ENCODE assay signal across 8 cellular contexts in genomic region chr17:28760987-28761562, GRCh38. TPM values are rescaled to one million over a fixed set of nuclear protein-coding genes. Genes with fewer than 3 reads are reported as not detected.
DNase-seq lines count a peak whose midpoint lies in the region; ATAC-seq, FAIRE-seq and TF ChIP-seq lines count a peak whose summit lies in the region.

No MANE protein-coding gene starts in this region.

- DNase-seq in Ammon's horn (ENCODE audit: low spot score) = peak; percentile 70
- DNase-seq in NB4 (ENCODE audit: low read depth) = peak; percentile 72
- DNase-seq in GM12878 (ENCODE audit: low read depth, low spot score) = no peak
- DNase-seq in left colon = peak; percentile 65 to 77
- DNase-seq in HPDE6-E6E7 (ENCODE audit: extremely low spot score) = no peak

- H3K4me2 ChIP-seq in GM12878 (ENCODE audit: control insufficient read depth, insufficient read depth) = no peak overlapping the region

- no TSS peak for BruUV-seq in GM12878 (replicated peaks; lab: Mats Ljungman, UMichigan)

- H3K4me1 ChIP-seq in GM12878 (ENCODE audit: control insufficient read depth, insufficient read depth, low read length) = peaks cover 15% of the 10 kb centered on the region

- no peaks in the 10 kb centered on the region for H3K27me3 ChIP-seq in GM12878 (replicated peaks in 1 of 2; ENCODE audit: control insufficient read depth in 2 of 2, insufficient read depth in 2 of 2, low read length in 1 of 2)

- in situ Hi-C loops in GM12878 (cut with MboI) = no loop called here

- no peak overlapping the region for H3K4me3 ChIP-seq in NB4 (ENCODE audit: low read depth, low read length)
- no peak overlapping the region for H3K4me3 ChIP-seq in GM12878

- intact Hi-C loops in GM12878 (cut with micrococcal nuclease; ENCODE audit: unreplicated experiment) = loop anchor here (5.0 kb wide), 2 partner anchors 46 to 81 kb away; partner anchors contain the start of gene FAM222B
- intact Hi-C loops in left colon (cut with DNase I, micrococcal nuclease) = loop anchor here in 1 of 2 donors (10.0 kb wide), 2 partner anchors 134 to 164 kb away; partner anchors contain the start of gene FLOT2

- no peak for FAIRE-seq in GM12878 (lab: Jason Lieb, UNC)

- no peak overlapping the region for H2AFZ ChIP-seq in GM12878 (ENCODE audit: control insufficient read depth, low read depth, low read length)

- no peak for TF ChIP-seq EP300 in GM12878 (IDR thresholded peaks at IDR 0.05; ENCODE audit: borderline replicate concordance in 1 of 2, control insufficient read depth in 1 of 2, low read depth in 2 of 2, low read length in 2 of 2)

- TF ChIP-seq RAD21 in GM12878 (IDR thresholded peaks at IDR 0.05; ENCODE audit: insufficient read depth, low read depth, low read length) = no peak

- H3K9me3 ChIP-seq in GM12878 (replicated peaks; ENCODE audit: control insufficient read depth, insufficient read depth, low read length) = no peaks in the 10 kb centered on the region

- H3K79me2 ChIP-seq in GM12878 (ENCODE audit: control insufficient read depth, insufficient read depth, low read length) = no peaks in the 10 kb centered on the region

- WGBS in GM12878 (ENCODE audit: insufficient coverage, insufficient replicate concordance, low lambda C conversion rate, missing lambda C conversion rate) = 58% methylated on average over 7 of the region's 7 CpGs

- TF ChIP-seq POLR2A in NB4 (IDR thresholded peaks at IDR 0.05; ENCODE audit: extremely low read depth, insufficient read length) (no peak), GM12878 (IDR thresholded peaks at IDR 0.05; ENCODE audit: low read depth, low read length) (no peak)

- RAD21 ChIA-PET in GM12878 (lab: Charles Lee; ENCODE audit: unreplicated experiment) = interaction anchor here (0.8 to 6.1 kb wide), 7 partner anchors 34 to 192 kb away, joined by 3 to 109 read pairs (median 4); partner anchors contain the start of genes FLOT2, NEK8 and TLCD1

- H3K27ac ChIP-seq in GM12878 (ENCODE audit: control insufficient read depth, insufficient read depth) = no peak overlapping the region

- no peak for TF ChIP-seq CTCF in NB4 (IDR thresholded peaks at IDR 0.05; ENCODE audit: low read depth, low read length)
- no peak for TF ChIP-seq CTCF in GM12878 (IDR thresholded peaks at IDR 0.05 in 2 of 3, conservative IDR thresholded peaks at IDR 0.05 in 1 of 3; ENCODE audit: control insufficient read depth in 2 of 3, extremely low read depth in 1 of 3, insufficient read depth in 1 of 3, low read depth in 3 of 3, low read length in 3 of 3)

- SMC1A ChIA-PET in GM12878 (lab: Charles Lee; ENCODE audit: uncharacterized antibody, unreplicated experiment) = interaction anchor here (1.2 to 4.9 kb wide), 4 partner anchors 33 to 192 kb away, joined by 4 to 60 read pairs (median 22); partner anchors contain the start of genes FAM222B, NEK8 and TLCD1

- H4K20me1 ChIP-seq in GM12878 (ENCODE audit: control insufficient read depth, insufficient read depth) = no peaks in the 10 kb centered on the region; the same call in 1 of the 2 replicates

- H3K36me3 ChIP-seq in GM12878 (ENCODE audit: control insufficient read depth in 2 of 2, insufficient read depth in 2 of 2, low read length in 1 of 2) = peaks cover 6 to 26% of the 10 kb centered on the region in 2 experiments

- CTCF ChIA-PET in GM12878 (lab: Yijun Ruan, JAX) = interaction anchor here (0.9 to 7.3 kb wide), 9 partner anchors 9 to 192 kb away, joined by 3 to 175 read pairs (median 78); partner anchors contain the start of genes DHRS13, FLOT2, NEK8 and PHF12

- ATAC-seq in GM12878 = no peak; the same call in 2 of the 3 replicates
- ATAC-seq in left colon = peak; percentile 74
- ATAC-seq in GM21381 (IDR thresholded peaks at IDR 0.05; ENCODE audit: unreplicated experiment) = no peak
- no peak for ATAC-seq in HG03442 (IDR thresholded peaks at IDR 0.05; ENCODE audit: unreplicated experiment)
- no peak for ATAC-seq in HG03135 (IDR thresholded peaks at IDR 0.05; ENCODE audit: unreplicated experiment)

- no peak overlapping the region for H3K9ac ChIP-seq in GM12878 (ENCODE audit: control insufficient read depth, insufficient read depth, low read length)

- POLR2A ChIA-PET in GM12878 (lab: Charles Lee) = interaction anchor here (0.6 to 2.0 kb wide), 5 partner anchors 22 to 191 kb away, joined by 3 to 5 read pairs (median 4); partner anchors contain the start of genes BLTP2 and PHF12

RNA-seq across cellular contexts. Expression of gene TRAF4, which starts 17.3 kb away (rescaled TPM):
- 116 and 127 TPM in 2 replicates for total RNA-seq in GM12878 (2013; cell fraction: nucleolus; rRNA removed)
- total RNA-seq in GM12878 (2014; rRNA removed) = 134 and 151 TPM in 2 replicates
- total RNA-seq in GM12878 (2014; rRNA removed; fragmentation: Illumina TruSeq; extraction: Trizol) = 56.3 and 61.7 TPM in 2 replicates
- 171 and 197 TPM in 2 replicates for total RNA-seq in GM12878 (2021)
- 40.9 TPM for polyA plus RNA-seq in GM12878 (2011; ENCODE audit: low read depth)
- 28.0 and 71.2 TPM in 2 replicates for polyA plus RNA-seq in GM12878 (2011; rRNA removed)
- polyA plus RNA-seq in GM12878 (2011; cell fraction: cytosol; rRNA removed) = 108 and 124 TPM in 2 replicates
- polyA plus RNA-seq in GM12878 (2011; cell fraction: nucleus; rRNA removed) = 437 and 490 TPM in 2 replicates
- polyA plus RNA-seq in GM12878 (2012) = 86.4 and 93.9 TPM in 2 replicates
- 30.6 and 73.8 TPM in 2 replicates for polyA plus RNA-seq in GM12878 (2014; fragmentation: Illumina TruSeq; extraction: Trizol)
- polyA plus RNA-seq in GM12878 (2014; fragmentation: Nextera tagmentation; extraction: Ambion mirVana) = 1 to 10 TPM; 3.7 to 8.2 TPM
- 152 and 164 TPM in 2 replicates for polyA plus RNA-seq in GM12878 (2014; rRNA removed)
- polyA plus RNA-seq in GM12878 (2016; fragmentation: Nextera tagmentation; extraction: Ambion mirVana) = 10 to 100 TPM; 46.2 to 56.6 TPM
- polyA minus RNA-seq in GM12878 (2011; rRNA and poly(A)+ RNA removed) = 70.6 and 117 TPM in 2 replicates
- polyA minus RNA-seq in GM12878 (2011; cell fraction: cytosol; rRNA and poly(A)+ RNA removed) = 66.7 and 75.6 TPM in 2 replicates
- 163 and 248 TPM in 2 replicates for polyA minus RNA-seq in GM12878 (2011; cell fraction: nucleus; rRNA and poly(A)+ RNA removed)
- total RNA-seq in left colon = 100 to 1,000 TPM; 116 to 136 TPM

RNA-seq across cellular contexts. Expression of gene NEK8, which starts 32.5 kb away (rescaled TPM):
- 22.0 and 27.2 TPM in 2 replicates for total RNA-seq in GM12878 (2013; cell fraction: nucleolus; rRNA removed)
- 8.8 and 10.5 TPM in 2 replicates for total RNA-seq in GM12878 (2014; rRNA removed)
- total RNA-seq in GM12878 (2014; rRNA removed; fragmentation: Illumina TruSeq; extraction: Trizol) = 6.0 and 6.7 TPM in 2 replicates
- 10.1 and 11.0 TPM in 2 replicates for total RNA-seq in GM12878 (2021)
- 6.5 TPM for polyA plus RNA-seq in GM12878 (2011; ENCODE audit: low read depth)
- polyA plus RNA-seq in GM12878 (2011; rRNA removed) = 7.9 and 13.2 TPM in 2 replicates
- polyA plus RNA-seq in GM12878 (2011; cell fraction: cytosol; rRNA removed) = 16.7 and 21.7 TPM in 2 replicates
- polyA plus RNA-seq in GM12878 (2011; cell fraction: nucleus; rRNA removed) = 24.8 and 26.2 TPM in 2 replicates
- polyA plus RNA-seq in GM12878 (2012) = 8.7 and 9.6 TPM in 2 replicates
- polyA plus RNA-seq in GM12878 (2014; fragmentation: Illumina TruSeq; extraction: Trizol) = 7.5 and 8.5 TPM in 2 replicates
- polyA plus RNA-seq in GM12878 (2014; fragmentation: Nextera tagmentation; extraction: Ambion mirVana) = 1 to 10 TPM; 2.3 to 2.9 TPM
- 14.3 and 15.1 TPM in 2 replicates for polyA plus RNA-seq in GM12878 (2014; rRNA removed)
- 10 to 100 TPM; 11.2 to 13.9 TPM for polyA plus RNA-seq in GM12878 (2016; fragmentation: Nextera tagmentation; extraction: Ambion mirVana)
- 14.9 and 20.8 TPM in 2 replicates for polyA minus RNA-seq in GM12878 (2011; rRNA and poly(A)+ RNA removed)
- 4.0 and 4.4 TPM in 2 replicates for polyA minus RNA-seq in GM12878 (2011; cell fraction: cytosol; rRNA and poly(A)+ RNA removed)
- 11.1 and 21.9 TPM in 2 replicates for polyA minus RNA-seq in GM12878 (2011; cell fraction: nucleus; rRNA and poly(A)+ RNA removed)
- 1 to 10 TPM; 5.6 to 5.7 TPM for total RNA-seq in left colon

RNA-seq across cellular contexts. Expression of gene TLCD1, which starts 35.0 kb away (rescaled TPM):
- 1.9 and 4.3 TPM in 2 replicates for total RNA-seq in GM12878 (2013; cell fraction: nucleolus; rRNA removed)
- 8.6 and 10.6 TPM in 2 replicates for total RNA-seq in GM12878 (2014; rRNA removed)
- 7.2 and 7.6 TPM in 2 replicates for total RNA-seq in GM12878 (2014; rRNA removed; fragmentation: Illumina TruSeq; extraction: Trizol)
- total RNA-seq in GM12878 (2021) = 7.3 and 7.6 TPM in 2 replicates
- polyA plus RNA-seq in GM12878 (2011; ENCODE audit: low read depth) = 3.3 TPM
- polyA plus RNA-seq in GM12878 (2011; rRNA removed) = 2.1 and 4.0 TPM in 2 replicates
- polyA plus RNA-seq in GM12878 (2011; cell fraction: cytosol; rRNA removed) = 4.1 and 4.2 TPM in 2 replicates
- 5.1 and 5.7 TPM in 2 replicates for polyA plus RNA-seq in GM12878 (2011; cell fraction: nucleus; rRNA removed)
- polyA plus RNA-seq in GM12878 (2012) = 5.3 and 8.7 TPM in 2 replicates
- polyA plus RNA-seq in GM12878 (2014; fragmentation: Illumina TruSeq; extraction: Trizol) = 7.8 TPM in 2 replicates
- 1 to 10 TPM; 2.9 to 7.1 TPM for polyA plus RNA-seq in GM12878 (2014; fragmentation: Nextera tagmentation; extraction: Ambion mirVana)
- 13.6 and 14.6 TPM in 2 replicates for polyA plus RNA-seq in GM12878 (2014; rRNA removed)
- polyA plus RNA-seq in GM12878 (2016; fragmentation: Nextera tagmentation; extraction: Ambion mirVana) = 10 to 100 TPM; 14.9 to 19.8 TPM
- 5.4 and 5.5 TPM in 2 replicates for polyA minus RNA-seq in GM12878 (2011; rRNA and poly(A)+ RNA removed)
- polyA minus RNA-seq in GM12878 (2011; cell fraction: cytosol; rRNA and poly(A)+ RNA removed) = 2.8 and 5.5 TPM in 2 replicates
- polyA minus RNA-seq in GM12878 (2011; cell fraction: nucleus; rRNA and poly(A)+ RNA removed) = 4.8 and 6.9 TPM in 2 replicates
- 10 to 100 TPM in 1 of 2 donors, 1 to 10 TPM in 1; 7.1 to 12.8 TPM for total RNA-seq in left colon

RNA-seq across cellular contexts. Expression of gene RPL23A, which starts 41.3 kb away (rescaled TPM):
- total RNA-seq in GM12878 (2013; cell fraction: nucleolus; rRNA removed) = 169 and 204 TPM in 2 replicates
- total RNA-seq in GM12878 (2014; rRNA removed) = 1,231 and 1,339 TPM in 2 replicates
- total RNA-seq in GM12878 (2014; rRNA removed; fragmentation: Illumina TruSeq; extraction: Trizol) = 1,926 and 2,065 TPM in 2 replicates
- total RNA-seq in GM12878 (2021) = 2,908 and 3,018 TPM in 2 replicates
- polyA plus RNA-seq in GM12878 (2011; ENCODE audit: low read depth) = 6,212 TPM
- polyA plus RNA-seq in GM12878 (2011; rRNA removed) = 2,740 and 3,357 TPM in 2 replicates
- 779 and 1,073 TPM in 2 replicates for polyA plus RNA-seq in GM12878 (2011; cell fraction: cytosol; rRNA removed)
- 561 and 573 TPM in 2 replicates for polyA plus RNA-seq in GM12878 (2011; cell fraction: nucleus; rRNA removed)
- 4,003 and 4,409 TPM in 2 replicates for polyA plus RNA-seq in GM12878 (2012)
- 1,904 and 2,135 TPM in 2 replicates for polyA plus RNA-seq in GM12878 (2014; fragmentation: Illumina TruSeq; extraction: Trizol)
- polyA plus RNA-seq in GM12878 (2014; fragmentation: Nextera tagmentation; extraction: Ambion mirVana) = over 10,000 TPM in 1 of 2 experiments, 1,000 to 10,000 TPM in 1; 8,970 to 10,319 TPM
- polyA plus RNA-seq in GM12878 (2014; rRNA removed) = 1,318 and 1,377 TPM in 2 replicates
- polyA plus RNA-seq in GM12878 (2016; fragmentation: Nextera tagmentation; extraction: Ambion mirVana) = 1,000 to 10,000 TPM; 2,984 to 3,180 TPM
- polyA minus RNA-seq in GM12878 (2011; rRNA and poly(A)+ RNA removed) = 1,547 and 2,710 TPM in 2 replicates
- polyA minus RNA-seq in GM12878 (2011; cell fraction: cytosol; rRNA and poly(A)+ RNA removed) = 624 and 701 TPM in 2 replicates
- 176 and 252 TPM in 2 replicates for polyA minus RNA-seq in GM12878 (2011; cell fraction: nucleus; rRNA and poly(A)+ RNA removed)
- 1,000 to 10,000 TPM; 1,131 to 1,234 TPM for total RNA-seq in left colon

RNA-seq across cellular contexts. Expression of gene RAB34, which starts 43.4 kb away (rescaled TPM):
- total RNA-seq in GM12878 (2013; cell fraction: nucleolus; rRNA removed) = 10.7 and 13.3 TPM in 2 replicates
- total RNA-seq in GM12878 (2014; rRNA removed) = 40.2 and 46.4 TPM in 2 replicates
- 24.2 and 26.9 TPM in 2 replicates for total RNA-seq in GM12878 (2014; rRNA removed; fragmentation: Illumina TruSeq; extraction: Trizol)
- 28.8 and 33.0 TPM in 2 replicates for total RNA-seq in GM12878 (2021)
- polyA plus RNA-seq in GM12878 (2011; ENCODE audit: low read depth) = 16.5 TPM
- polyA plus RNA-seq in GM12878 (2011; rRNA removed) = 0.16 and 0.37 TPM in 2 replicates
- polyA plus RNA-seq in GM12878 (2011; cell fraction: cytosol; rRNA removed) = 0.23 and 0.31 TPM in 2 replicates
- polyA plus RNA-seq in GM12878 (2011; cell fraction: nucleus; rRNA removed) = 0.69 and 0.75 TPM in 2 replicates
- polyA plus RNA-seq in GM12878 (2012) = 13.1 and 17.7 TPM in 2 replicates
- polyA plus RNA-seq in GM12878 (2014; fragmentation: Illumina TruSeq; extraction: Trizol) = 35.7 and 39.0 TPM in 2 replicates
- polyA plus RNA-seq in GM12878 (2014; fragmentation: Nextera tagmentation; extraction: Ambion mirVana) = 10 to 100 TPM; 14.4 to 32.6 TPM
- polyA plus RNA-seq in GM12878 (2014; rRNA removed) = 37.5 and 47.7 TPM in 2 replicates
- polyA plus RNA-seq in GM12878 (2016; fragmentation: Nextera tagmentation; extraction: Ambion mirVana) = 10 to 100 TPM; 30.9 to 37.4 TPM
- not detected in 2 replicates for polyA minus RNA-seq in GM12878 (2011; rRNA and poly(A)+ RNA removed)
- 4.1 and 4.9 TPM in 2 replicates for polyA minus RNA-seq in GM12878 (2011; cell fraction: cytosol; rRNA and poly(A)+ RNA removed)
- polyA minus RNA-seq in GM12878 (2011; cell fraction: nucleus; rRNA and poly(A)+ RNA removed) = 0.48 and 0.86 TPM in 2 replicates
- 10 to 100 TPM in 1 of 2 donors, 1 to 10 TPM in 1; 6.9 to 17.4 TPM for total RNA-seq in left colon

Comparison
In these comparisons a context has a peak if more than half of its experiments do, and no peak if none do; other contexts are left out.
1. DNase-seq: peak in Ammon's horn (single experiment), NB4 (single experiment) and left colon (2 of 2); none in GM12878 (single experiment) and HPDE6-E6E7 (single experiment).